ENCODE assay signal across 1 cellular context in genomic region chr7:36723951-36724664, GRCh38.
TF ChIP-seq lines count a peak whose summit lies in the region.

Gene AOAH (minus strand): TSS chr7:36724494. CDS start chr7:36724148, 346 bp downstream.

TF ChIP-seq in liver, 16 proteins besides CTCF, POLR2A, EP300 and RAD21 (continued from another document):
- TF ChIP-seq REST (IDR thresholded peaks at IDR 0.05), result no peak
- no peak for TF ChIP-seq EGR1 (IDR thresholded peaks at IDR 0.05; ENCODE audit: low read depth in 2 of 2)
- no peak for TF ChIP-seq YY1 (IDR thresholded peaks at IDR 0.05)
- TF ChIP-seq GABPA (IDR thresholded peaks at IDR 0.05 in 1 of 2, conservative IDR thresholded peaks at IDR 0.05 in 1 of 2), result no peak
- no peak for TF ChIP-seq HNF4G (IDR thresholded peaks at IDR 0.05)
- TF ChIP-seq SP1 (IDR thresholded peaks at IDR 0.05), result no peak
- TF ChIP-seq NR2F2 (IDR thresholded peaks at IDR 0.05), result no peak
- TF ChIP-seq FOXA2 (IDR thresholded peaks at IDR 0.05), result no peak
- no peak for TF ChIP-seq ATF3 (IDR thresholded peaks at IDR 0.05)
- TF ChIP-seq HNF4A (conservative IDR thresholded peaks at IDR 0.05), result no peak
- TF ChIP-seq JUND (IDR thresholded peaks at IDR 0.05), result no peak
- no peak for TF ChIP-seq MAX (IDR thresholded peaks at IDR 0.05)
TF ChIP-seq in liver: peak in this region for 0.
